Comparison of ENCODE assay signal across 12 cellular contexts in the genomic region with DNA sequence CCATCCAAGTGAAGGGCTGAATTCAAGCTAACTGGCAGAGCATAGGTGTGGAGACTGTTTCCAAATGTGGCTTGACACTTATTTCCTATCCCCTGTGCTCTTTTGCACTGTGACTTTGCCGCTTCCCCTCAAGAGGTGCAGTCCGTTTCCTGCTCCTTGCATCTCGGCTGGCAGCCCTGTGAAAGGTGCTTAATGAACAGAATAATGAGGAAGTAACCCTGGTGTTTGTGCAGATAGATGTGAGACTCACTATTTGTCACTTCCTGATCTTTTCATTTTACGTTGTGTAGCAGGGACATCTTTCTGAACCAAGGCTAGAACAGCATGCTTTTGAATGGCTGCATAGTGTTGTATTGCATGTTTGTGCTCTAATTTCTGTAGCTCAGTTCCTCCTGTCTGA.
A peak's percentile ranks its signal among the peaks of the same experiment; 100 is the strongest.
DNase-seq lines count a peak whose midpoint lies in the region; ATAC-seq, FAIRE-seq and TF ChIP-seq lines count a peak whose summit lies in the region.
"Had no signal": no experiment of that assay in that cellular context is flagged by ENCODE, and none has a peak within 500 bp of the region (broad histone marks: within the 10 kb centered on the region; RNA-seq: fewer than 3 reads in every experiment).

No MANE protein-coding gene starts in this region.

- H3K4me3 ChIP-seq in PC-3 (ENCODE audit: low read length) (no peak overlapping the region), keratinocyte (ENCODE audit: control insufficient read depth in 2 of 3, extremely low read depth in 1 of 3, insufficient read depth in 2 of 3, low read depth in 1 of 3, low read length in 3 of 3) (no peak overlapping the region)
- H3K4me3 ChIP-seq: prostate gland had no signal

- H3K79me2 ChIP-seq in PC-3 (ENCODE audit: low read length) (no peaks in the 10 kb centered on the region), keratinocyte (ENCODE audit: control insufficient read depth, insufficient read depth, low read length) (no peaks in the 10 kb centered on the region)

- ATAC-seq in GM21576 (IDR thresholded peaks at IDR 0.05; ENCODE audit: unreplicated experiment) (peak; percentile 67), PC-3 (peak; percentile 88), HG03097 (IDR thresholded peaks at IDR 0.05; ENCODE audit: low FRiP score, unreplicated experiment) (no peak)
- ATAC-seq: HCT116 had no signal

- H2AFZ ChIP-seq in PC-3 (ENCODE audit: low read length) (no peak overlapping the region), keratinocyte (ENCODE audit: control insufficient read depth, low read length) (no peak overlapping the region)

- in situ Hi-C loops in GM13976 (cut with MboI; ENCODE audit: low sequenced_read_pairs, unreplicated experiment), result no loop called here

- no peak overlapping the region for H3K9ac ChIP-seq in PC-3 (ENCODE audit: low read length)
- no peak overlapping the region for H3K9ac ChIP-seq in keratinocyte (ENCODE audit: control insufficient read depth, extremely low read depth, insufficient read depth, low read length)

- H3K9me2 ChIP-seq in PC-3 (replicated peaks; ENCODE audit: low read length), result no peaks in the 10 kb centered on the region

- H3K4me1 ChIP-seq in PC-3 (ENCODE audit: insufficient read depth, low read length) (peaks cover 4% of the 10 kb centered on the region; the same call in 1 of the 2 replicates), keratinocyte (ENCODE audit: control insufficient read depth, extremely low read depth, insufficient read depth, low read length) (no peaks in the 10 kb centered on the region)
- H3K4me1 ChIP-seq: prostate gland had no signal

- H4K20me1 ChIP-seq in PC-3 (ENCODE audit: low read length) (no peaks in the 10 kb centered on the region), keratinocyte (ENCODE audit: control insufficient read depth, extremely low read depth, insufficient read depth, low read length) (no peaks in the 10 kb centered on the region)

- POLR2A ChIA-PET in PC-3 (lab: Charles Lee; ENCODE audit: unreplicated experiment), result no interaction called here

- CTCF ChIA-PET in PC-3 (lab: Charles Lee), result no interaction called here

- DNase-seq in GM13976 (ENCODE audit: low spot score) (peak; percentile 34), PC-3 (peak; percentile 18), keratinocyte (ENCODE audit: low read depth, low spot score) (no peak), activated gamma-delta T cell (lab: John Stamatoyannopoulos, UW) (no peak), activated T-cell treated with anti-CD3 and anti-CD28 coated beads for 4 hours (no peak), amniotic stem cell (lab: John Stamatoyannopoulos, UW) (no peak)
- DNase-seq: cortex of kidney; stimulated activated CD8-positive, alpha-beta memory T cell treated with anti-CD3 and anti-CD28 coated beads, Interleukin-4, amount 100 ng/mL, for 48 hours had no signal

- H3K4me2 ChIP-seq in PC-3 (ENCODE audit: low read length) (no peak overlapping the region), keratinocyte (ENCODE audit: control insufficient read depth, extremely low read depth, insufficient read depth, low read depth, low read length) (no peak overlapping the region)

- H3F3A ChIP-seq in PC-3 (ENCODE audit: low read length, unreplicated experiment), result no peaks in the 10 kb centered on the region

- H3K9me3 ChIP-seq in PC-3 (ENCODE audit: low read length) (no peaks in the 10 kb centered on the region), keratinocyte (ENCODE audit: control insufficient read depth, low read depth, low read length) (no peaks in the 10 kb centered on the region)
- H3K9me3 ChIP-seq: prostate gland had no signal

- dilution Hi-C loops in keratinocyte (cut with MboI; ENCODE audit: extremely low pct_ligation_motif_present, low sequenced_read_pairs), result no loop called here

- H3K27me3 ChIP-seq in PC-3 (ENCODE audit: low read length) (no peaks in the 10 kb centered on the region), keratinocyte (ENCODE audit: control insufficient read depth, extremely low read depth, insufficient read depth, low read length) (no peaks in the 10 kb centered on the region)

- no peaks in the 10 kb centered on the region for H3K9me1 ChIP-seq in keratinocyte (ENCODE audit: control insufficient read depth, extremely low read depth, insufficient read depth, low read length)

- intact Hi-C loops in PC-3 (cut with micrococcal nuclease), result no loop called here

- H3K27ac ChIP-seq in PC-3 (ENCODE audit: low read length), result no peak overlapping the region
- H3K27ac ChIP-seq in keratinocyte (ENCODE audit: control insufficient read depth, insufficient read depth, low read length), result no peak overlapping the region
- H3K27ac ChIP-seq: prostate gland had no signal

- TF ChIP-seq CTCF in GM13976 (IDR thresholded peaks at IDR 0.05; ENCODE audit: borderline replicate concordance, control extremely low read depth, extremely low read depth, insufficient read depth, missing control alignments), result no peak
- no peak for TF ChIP-seq CTCF in PC-3 (conservative IDR thresholded peaks at IDR 0.05; ENCODE audit: low read depth, low read length)
- TF ChIP-seq CTCF in keratinocyte (optimal IDR thresholded peaks at IDR 0.05 in 1 of 3, IDR thresholded peaks at IDR 0.05 in 1 of 3, conservative IDR thresholded peaks at IDR 0.05 in 1 of 3; ENCODE audit: extremely low read depth in 1 of 3, insufficient read depth in 2 of 3, low read length in 3 of 3), result no peak

- FAIRE-seq in keratinocyte (lab: Jason Lieb, UNC), result peak; percentile 23

- no TSS peak for BruUV-seq in PC-3 (replicated peaks; lab: Mats Ljungman, UMichigan)

- H3K36me3 ChIP-seq in PC-3 (ENCODE audit: low read depth, low read length), result peaks cover 68% of the 10 kb centered on the region
- peaks cover 13 to 24% of the 10 kb centered on the region in 2 experiments for H3K36me3 ChIP-seq in keratinocyte (ENCODE audit: control insufficient read depth in 2 of 2, extremely low read depth in 1 of 2, insufficient read depth in 2 of 2, low read length in 2 of 2)
- H3K36me3 ChIP-seq: prostate gland had no signal

Comparison
In these comparisons a context has a peak if more than half of its experiments do, and no peak if none do; other contexts are left out.
1. DNase-seq: peak in GM13976 (single experiment) and PC-3 (single experiment); none in keratinocyte (single experiment), activated gamma-delta T cell (single experiment), activated T-cell treated with anti-CD3 and anti-CD28 coated beads for 4 hours (single experiment) and amniotic stem cell (single experiment).